Comparison of ENCODE assay signal across 8 cellular contexts in the genomic region with DNA sequence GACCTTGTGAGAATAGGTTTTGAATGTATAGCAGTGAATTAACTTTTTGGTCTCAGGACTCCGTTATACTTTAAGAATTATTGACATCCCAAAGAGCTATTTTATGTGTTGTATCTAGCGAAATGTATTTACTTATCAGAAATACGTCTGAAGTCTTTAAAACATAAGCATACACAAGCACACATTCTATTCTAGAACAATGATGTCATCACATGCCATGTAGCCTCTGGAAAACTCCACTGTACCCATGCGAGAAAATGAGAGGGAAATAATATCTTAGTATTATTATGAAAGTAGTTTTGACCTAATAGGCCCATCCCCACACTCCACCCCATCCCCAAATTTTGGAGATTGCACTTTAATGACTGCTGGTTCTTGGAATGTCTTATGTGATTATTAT. TPM values are rescaled to one million over a fixed set of nuclear protein-coding genes. Genes with fewer than 3 reads are reported as not detected.
DNase-seq lines count a peak whose midpoint lies in the region.

No MANE protein-coding gene starts in this region.

- peaks cover 52% of the 10 kb centered on the region for H3K4me1 Mint-ChIP-seq in T-helper 1 cell treated with Interleukin-12 subunit alpha and Interleukin-12 subunit beta and Interleukin-4 antibody, amounts not matched to agents 30 μg/mL and 1 μg/mL, for 36 hours (ENCODE audit: low read depth)
- peaks cover 65% of the 10 kb centered on the region for H3K4me1 Mint-ChIP-seq in activated naive CD8-positive, alpha-beta T cell treated with anti-CD3 and anti-CD28 coated beads for 36 hours

- H3K36me3 ChIP-seq in iPS-18a (ENCODE audit: control insufficient read depth, low read depth, low read length) (peaks cover 42% of the 10 kb centered on the region), stomach smooth muscle (ENCODE audit: control insufficient read depth in 2 of 2, insufficient read depth in 2 of 2, low read length in 2 of 2) (peaks cover 18 to 38% of the 10 kb centered on the region in 2 donors)

- H3K27ac Mint-ChIP-seq in T-helper 1 cell treated with Interleukin-12 subunit alpha and Interleukin-12 subunit beta and Interleukin-4 antibody, amounts not matched to agents 30 μg/mL and 1 μg/mL, for 36 hours, result peak overlapping the region; percentile 88
- H3K27ac Mint-ChIP-seq in activated naive CD8-positive, alpha-beta T cell treated with anti-CD3 and anti-CD28 coated beads for 36 hours, result peak overlapping the region; percentile 94

- H3K4me3 Mint-ChIP-seq in T-helper 1 cell treated with Interleukin-12 subunit alpha and Interleukin-12 subunit beta and Interleukin-4 antibody, amounts not matched to agents 30 μg/mL and 1 μg/mL, for 36 hours, result peak overlapping the region; percentile 82
- H3K4me3 Mint-ChIP-seq in activated naive CD8-positive, alpha-beta T cell treated with anti-CD3 and anti-CD28 coated beads for 36 hours, result peak overlapping the region; percentile 84

- peaks cover 27% of the 10 kb centered on the region for H3K27me3 ChIP-seq in iPS-18a (ENCODE audit: control insufficient read depth, insufficient read depth, low read length)
- no peaks in the 10 kb centered on the region for H3K27me3 ChIP-seq in stomach smooth muscle (ENCODE audit: control insufficient read depth in 1 of 2, insufficient read depth in 2 of 2, low read length in 2 of 2)

- H3K9ac ChIP-seq in iPS-18a (ENCODE audit: low read length), result peak overlapping the region; percentile 96
- H3K9ac ChIP-seq in stomach smooth muscle (ENCODE audit: low read length in 2 of 2), result peak overlapping the region; percentile 95 to 97

- no peak for DNase-seq in T-helper 1 cell
- DNase-seq in activated naive CD8-positive, alpha-beta T cell treated with anti-CD3 and anti-CD28 coated beads for 36 hours, result no peak
- no peak for DNase-seq in NCI-H1417 (lab: John Stamatoyannopoulos, UW)
- DNase-seq in KBM-7, result no peak
- no peak for DNase-seq in stimulated activated CD4-positive, alpha-beta T cell treated with anti-CD3 and anti-CD28 coated beads, Interleukin-1b, Interleukin-23, amount 100 ng/mL, for 48 hours

- H3K9me3 ChIP-seq in iPS-18a (ENCODE audit: control insufficient read depth, low read depth, low read length) (peaks cover 5% of the 10 kb centered on the region), stomach smooth muscle (ENCODE audit: control insufficient read depth in 2 of 2, low read length in 2 of 2) (no peaks in the 10 kb centered on the region)

- no peaks in the 10 kb centered on the region for H3K9me3 Mint-ChIP-seq in T-helper 1 cell treated with Interleukin-12 subunit alpha and Interleukin-12 subunit beta and Interleukin-4 antibody, amounts not matched to agents 30 μg/mL and 1 μg/mL, for 36 hours
- peaks cover 3% of the 10 kb centered on the region for H3K9me3 Mint-ChIP-seq in activated naive CD8-positive, alpha-beta T cell treated with anti-CD3 and anti-CD28 coated beads for 36 hours

- H3K36me3 Mint-ChIP-seq in T-helper 1 cell treated with Interleukin-12 subunit alpha and Interleukin-12 subunit beta and Interleukin-4 antibody, amounts not matched to agents 30 μg/mL and 1 μg/mL, for 36 hours (ENCODE audit: low read depth), result peaks cover 37% of the 10 kb centered on the region
- peaks cover 31% of the 10 kb centered on the region for H3K36me3 Mint-ChIP-seq in activated naive CD8-positive, alpha-beta T cell treated with anti-CD3 and anti-CD28 coated beads for 36 hours

- H3K27me3 Mint-ChIP-seq in T-helper 1 cell treated with Interleukin-12 subunit alpha and Interleukin-12 subunit beta and Interleukin-4 antibody, amounts not matched to agents 30 μg/mL and 1 μg/mL, for 36 hours (ENCODE audit: low read depth), result no peaks in the 10 kb centered on the region
- H3K27me3 Mint-ChIP-seq in activated naive CD8-positive, alpha-beta T cell treated with anti-CD3 and anti-CD28 coated beads for 36 hours, result no peaks in the 10 kb centered on the region

- H3K4me1 ChIP-seq in iPS-18a (ENCODE audit: control insufficient read depth, low read depth, low read length) (peaks cover 4% of the 10 kb centered on the region), stomach smooth muscle (ENCODE audit: control insufficient read depth, insufficient read depth, low read length) (peaks cover 21% of the 10 kb centered on the region)

- in situ Hi-C loops in KBM-7 (cut with MboI; ENCODE audit: low pct_unique_long_range_greater_than_20kb, low sequenced_read_pairs), result no loop called here

- H3K4me3 ChIP-seq in iPS-18a (ENCODE audit: low read length) (peak overlapping the region; percentile 77), stomach smooth muscle (ENCODE audit: low read length in 2 of 2) (peak overlapping the region; percentile 96 to 99)

- no peak overlapping the region for H3K27ac ChIP-seq in iPS-18a (ENCODE audit: low read length)
- no peak overlapping the region for H3K27ac ChIP-seq in stomach smooth muscle (ENCODE audit: low read length)

RNA-seq across cellular contexts. Expression of a gene that starts 1.5 kb away (rescaled TPM):
- 10 to 100 TPM; 91.4 to 93.1 TPM for total RNA-seq in activated naive CD8-positive, alpha-beta T cell treated with anti-CD3 and anti-CD28 coated beads for 36 hours
